Comparison of ENCODE assay signal across 12 cellular contexts in genomic region chr4:51853027-51853682, GRCh38. TPM values are rescaled to one million over a fixed set of nuclear protein-coding genes. Genes with fewer than 3 reads are reported as not detected.
DNase-seq lines count a peak whose midpoint lies in the region; ATAC-seq and TF ChIP-seq lines count a peak whose summit lies in the region.
"Had no signal": no experiment of that assay in that cellular context is flagged by ENCODE, and none has a peak within 500 bp of the region (broad histone marks: within the 10 kb centered on the region; RNA-seq: fewer than 3 reads in every experiment).

No MANE protein-coding gene starts in this region.

- TF ChIP-seq CTCF in chondrocyte (IDR thresholded peaks at IDR 0.05) (no peak), left lung (IDR thresholded peaks at IDR 0.05) (no peak), thoracic aorta (IDR thresholded peaks at IDR 0.05) (no peak), lower lobe of right lung (IDR thresholded peaks at IDR 0.05) (no peak)

- H3K4me1 Mint-ChIP-seq in activated T-cell treated with anti-CD3 and anti-CD28 coated beads, Interleukin-2, amount 50 U/mL, for 24 hours (ENCODE audit: low read depth), result peaks cover 67% of the 10 kb centered on the region
- peaks cover 64% of the 10 kb centered on the region for H3K4me1 Mint-ChIP-seq in chondrocyte (ENCODE audit: low read depth)

- H3K9me3 Mint-ChIP-seq in activated T-cell treated with anti-CD3 and anti-CD28 coated beads, Interleukin-2, amount 50 U/mL, for 24 hours, result no peaks in the 10 kb centered on the region
- H3K9me3 Mint-ChIP-seq in chondrocyte (ENCODE audit: low read depth), result no peaks in the 10 kb centered on the region
- H3K9me3 Mint-ChIP-seq: activated naive CD4-positive, alpha-beta T cell treated with anti-CD3 and anti-CD28 coated beads, Interleukin-2, amount 50 U/mL, for 24 hours had no signal

- peak overlapping the region; percentile 34 for H3K27ac Mint-ChIP-seq in activated T-cell treated with anti-CD3 and anti-CD28 coated beads, Interleukin-2, amount 50 U/mL, for 24 hours
- peak overlapping the region; percentile 73 for H3K27ac Mint-ChIP-seq in chondrocyte (ENCODE audit: unreplicated experiment)
- H3K27ac Mint-ChIP-seq: activated naive CD4-positive, alpha-beta T cell treated with anti-CD3 and anti-CD28 coated beads, Interleukin-2, amount 50 U/mL, for 24 hours had no signal

- intact Hi-C loops in left lung (cut with DNase I), result no loop called here
- intact Hi-C loops in lower lobe of right lung (cut with DNase I), result no loop called here

- no peaks in the 10 kb centered on the region for H3K27me3 ChIP-seq in left lung
- no peaks in the 10 kb centered on the region for H3K27me3 ChIP-seq in thoracic aorta (replicated peaks; ENCODE audit: insufficient read depth)
- no peaks in the 10 kb centered on the region for H3K27me3 ChIP-seq in lower lobe of right lung (ENCODE audit: low read depth)
- H3K27me3 ChIP-seq: vagina had no signal

- H3K27ac ChIP-seq in left lung (no peak overlapping the region), thoracic aorta (peak overlapping the region; percentile 3 to 11), lower lobe of right lung (no peak overlapping the region)
- H3K27ac ChIP-seq: vagina, VCaP had no signal

- H3K4me3 ChIP-seq in left lung, result no peak overlapping the region
- H3K4me3 ChIP-seq in thoracic aorta, result no peak overlapping the region
- no peak overlapping the region for H3K4me3 ChIP-seq in lower lobe of right lung
- H3K4me3 ChIP-seq: vagina had no signal

- H3K36me3 ChIP-seq in left lung (peaks cover 0 to 5% of the 10 kb centered on the region in 2 donors), thoracic aorta (no peaks in the 10 kb centered on the region), lower lobe of right lung (no peaks in the 10 kb centered on the region)
- H3K36me3 ChIP-seq: vagina had no signal

- no peak overlapping the region for H3K4me3 Mint-ChIP-seq in activated T-cell treated with anti-CD3 and anti-CD28 coated beads, Interleukin-2, amount 50 U/mL, for 24 hours
- no peak overlapping the region for H3K4me3 Mint-ChIP-seq in chondrocyte (ENCODE audit: unreplicated experiment)
- H3K4me3 Mint-ChIP-seq: activated naive CD4-positive, alpha-beta T cell treated with anti-CD3 and anti-CD28 coated beads, Interleukin-2, amount 50 U/mL, for 24 hours had no signal

- H3K4me1 ChIP-seq in left lung (peaks cover 0 to 8% of the 10 kb centered on the region in 2 donors), thoracic aorta (ENCODE audit: control insufficient read depth in 1 of 2, low read depth in 2 of 2) (peaks cover 18 to 69% of the 10 kb centered on the region in 2 donors), lower lobe of right lung (no peaks in the 10 kb centered on the region)

- no peaks in the 10 kb centered on the region for H3K27me3 Mint-ChIP-seq in activated T-cell treated with anti-CD3 and anti-CD28 coated beads, Interleukin-2, amount 50 U/mL, for 24 hours
- H3K27me3 Mint-ChIP-seq in chondrocyte (ENCODE audit: low read depth), result no peaks in the 10 kb centered on the region
- H3K27me3 Mint-ChIP-seq: activated naive CD4-positive, alpha-beta T cell treated with anti-CD3 and anti-CD28 coated beads, Interleukin-2, amount 50 U/mL, for 24 hours had no signal

- no peaks in the 10 kb centered on the region for H3K9me3 ChIP-seq in left lung
- no peaks in the 10 kb centered on the region for H3K9me3 ChIP-seq in thoracic aorta
- no peaks in the 10 kb centered on the region for H3K9me3 ChIP-seq in lower lobe of right lung
- H3K9me3 ChIP-seq: vagina had no signal

- ATAC-seq in left lung (peak; percentile 47), thoracic aorta (ENCODE audit: insufficient number of reproducible peaks, low FRiP score, low read depth) (no peak), lower lobe of right lung (no peak), GM18861 (IDR thresholded peaks at IDR 0.05; ENCODE audit: unreplicated experiment) (no peak), HG03159 (IDR thresholded peaks at IDR 0.05; ENCODE audit: unreplicated experiment) (no peak)

- no peak for DNase-seq in activated T-cell treated with anti-CD3 and anti-CD28 coated beads, Interleukin-2, amount 50 U/mL, for 24 hours
- no peak for DNase-seq in activated T-cell treated with anti-CD3 and anti-CD28 coated beads, Interleukin-2, amount 50 U/mL, for 48 hours
- DNase-seq in chondrocyte (ENCODE audit: low spot score) (no peak), left lung (no peak), thoracic aorta (ENCODE audit: low spot score) (no peak), lower lobe of right lung (no peak)
- DNase-seq: stimulated activated CD4-positive, alpha-beta T cell treated with anti-CD3 and anti-CD28 coated beads, Interleukin-4, amount 100 ng/mL, for 4 hours had no signal

- peaks cover 78% of the 10 kb centered on the region for H3K36me3 Mint-ChIP-seq in activated T-cell treated with anti-CD3 and anti-CD28 coated beads, Interleukin-2, amount 50 U/mL, for 24 hours (ENCODE audit: low read depth)
- peaks cover 2% of the 10 kb centered on the region for H3K36me3 Mint-ChIP-seq in chondrocyte (ENCODE audit: low read depth)

RNA-seq across cellular contexts. Expression of gene DCUN1D4, which starts 10.2 kb away (rescaled TPM):
- total RNA-seq in chondrocyte (51.8 to 74.9 TPM (median 69.3 TPM) in 3 replicates), left lung (10 to 100 TPM; 31.6 to 39.5 TPM), thoracic aorta (10 to 100 TPM; 30.3 to 53.8 TPM), lower lobe of right lung (49.5 TPM)

Comparison
In these comparisons a context has a peak if more than half of its experiments do, and no peak if none do; other contexts are left out.
1. H3K27ac ChIP-seq: peak in thoracic aorta (2 of 2); none in left lung (0 of 2) and lower lobe of right lung (single experiment).